1 cellular context compared by ENCODE assay signal in genomic region chr4:15777697-15778096, GRCh38.
TF ChIP-seq lines count a peak whose summit lies in the region.

No MANE protein-coding gene starts in this region.

TF ChIP-seq in GM23338, 12 proteins besides CTCF, POLR2A, EP300 and RAD21 (continued from another document):
- no peak for TF ChIP-seq EZH2 (IDR thresholded peaks at IDR 0.05; ENCODE audit: low read depth, unreplicated experiment)
- no peak for TF ChIP-seq REST (IDR thresholded peaks at IDR 0.05; ENCODE audit: unreplicated experiment)
